In genomic region chr17:47941246-47941997, GRCh38 we compare ENCODE assay signal across 8 cellular contexts.
A peak's percentile ranks its signal among the peaks of the same experiment; 100 is the strongest.
DNase-seq lines count a peak whose midpoint lies in the region; ATAC-seq and TF ChIP-seq lines count a peak whose summit lies in the region.

PNPO (plus strand) TSS chr17:47941571; CDS start chr17:47941676, 105 bp downstream.

- ATAC-seq in GM19025 (IDR thresholded peaks at IDR 0.05; ENCODE audit: low read depth, unreplicated experiment) (peak; percentile 93), HG03342 (IDR thresholded peaks at IDR 0.05; ENCODE audit: unreplicated experiment) (peak; percentile 92)
- peak; percentile 98 to 99 for ATAC-seq in activated CD4-positive, CD25-positive, alpha-beta regulatory T cell treated with anti-CD3 and anti-CD28 coated beads, Interleukin-2, amount 50 U/mL, for 24 hours

- TF ChIP-seq CTCF in AG09319 (IDR thresholded peaks at IDR 0.05; ENCODE audit: low read depth, low read length), result no peak; the same call in 1 of the 2 replicates

- DNase-seq in AG09319 (ENCODE audit: extremely low read depth, low read depth) (peak; percentile 91), NCI-H446 (lab: John Stamatoyannopoulos, UW) (peak; percentile 95 to 97), cerebellar cortex (ENCODE audit: low spot score) (peak; percentile 100), islet precursor cell (peak; percentile 92)
- DNase-seq in stimulated activated CD4-positive, alpha-beta T cell treated with anti-CD3 and anti-CD28 coated beads, Interleukin-12 subunit alpha, Interleukin-12 subunit beta, amount 100 ng/mL, for 48 hours (ENCODE audit: low read depth in 2 of 3, low spot score in 1 of 3), result peak; percentile 93 to 94 (median 94)

Comparison
In these comparisons a context has a peak if more than half of its experiments do, and no peak if none do; other contexts are left out.
1. Peak in every context shown above with its lines: DNase-seq and ATAC-seq.